Comparison of ENCODE assay signal across 9 cellular contexts in genomic region chr16:234468-235305, GRCh38. TPM values are rescaled to one million over a fixed set of nuclear protein-coding genes. Genes with fewer than 3 reads are reported as not detected.
A peak's percentile ranks its signal among the peaks of the same experiment; 100 is the strongest.
DNase-seq lines count a peak whose midpoint lies in the region; ATAC-seq, FAIRE-seq and TF ChIP-seq lines count a peak whose summit lies in the region.
"Had no signal": no experiment of that assay in that cellular context is flagged by ENCODE, and none has a peak within 500 bp of the region (broad histone marks: within the 10 kb centered on the region; RNA-seq: fewer than 3 reads in every experiment).

Gene FAM234A, plus strand, starts transcription at chr16:234821. Its CDS starts 19,593 bp downstream, at chr16:254414.

- peak; percentile 20 to 87 (median 84) for TF ChIP-seq POLR2A in spleen (IDR thresholded peaks at IDR 0.05)

- WGBS in spleen, 5 donors, result 0 to 1% (median 1%) methylated on average over 45 to 85 of the region's 85 CpGs

- H3K9me3 Mint-ChIP-seq in WTC11 (no peaks in the 10 kb centered on the region), immature natural killer cell (no peaks in the 10 kb centered on the region)

- H3K36me3 Mint-ChIP-seq in WTC11 (peaks cover 6% of the 10 kb centered on the region), immature natural killer cell (peaks cover 0 to 1% (median 0%) of the 10 kb centered on the region in 3 donors)

- POLR2A ChIA-PET in WTC11 (lab: Charles Lee), result interaction anchor here (0.6 to 1.6 kb wide), 7 partner anchors 28 to 332 kb away, joined by 3 to 6 read pairs (median 4); partner anchors contain the start of genes NHLRC4, POLR3K and SNRNP25

- H3K4me1 Mint-ChIP-seq in WTC11 (peaks cover 5% of the 10 kb centered on the region; the same call in 1 of the 2 replicates), immature natural killer cell (peaks cover 18 to 19% of the 10 kb centered on the region in 2 donors)

- H3K4me3 ChIP-seq in AG10803 (ENCODE audit: low read length) (peak within 1 kb of the TSS; percentile 95), bronchial epithelial cell (ENCODE audit: low read depth, low read length) (peak within 1 kb of the TSS; percentile 86), spleen (peak within 1 kb of the TSS; percentile 64 to 86 (median 73))

- H3K27ac ChIP-seq in spleen, result peak within 1 kb of the TSS; percentile 94 to 99 (median 97)

- H3K4me3 Mint-ChIP-seq in WTC11 (peak within 1 kb of the TSS; percentile 99), immature natural killer cell (peak within 1 kb of the TSS; percentile 91 to 94 (median 91))

- H3K27me3 ChIP-seq in bronchial epithelial cell (ENCODE audit: control insufficient read depth, insufficient read depth, low read length) (no peaks in the 10 kb centered on the region), spleen (replicated peaks in 1 of 7) (no peaks in the 10 kb centered on the region)

- DNase-seq in AG10803 (ENCODE audit: low read depth), result peak; percentile 86
- DNase-seq in NCI-H226, result peak; percentile 88
- DNase-seq in WTC11 (ENCODE audit: low spot score), result peak; percentile 95
- peak; percentile 74 for DNase-seq in bronchial epithelial cell (ENCODE audit: low read depth)
- DNase-seq in immature natural killer cell, result peak; percentile 95 to 97 (median 95)
- DNase-seq in spleen, result peak; percentile 98

- intact Hi-C loops in spleen (cut with DNase I; ENCODE audit: low total_unique reads), result loop anchor here (10.0 kb wide), 1 partner anchor 120 kb away; the partner anchor contains the start of gene AXIN1

- peak; percentile 91 for ATAC-seq in GM19023 (IDR thresholded peaks at IDR 0.05; ENCODE audit: unreplicated experiment)
- ATAC-seq in HG03280 (IDR thresholded peaks at IDR 0.05; ENCODE audit: unreplicated experiment), result peak; percentile 84
- peak; percentile 73 for ATAC-seq in WTC11

- no peak for FAIRE-seq in bronchial epithelial cell (lab: Jason Lieb, UNC)
- FAIRE-seq: colon had no signal

- H3K27ac Mint-ChIP-seq in WTC11, result peak within 1 kb of the TSS; percentile 99
- peak within 1 kb of the TSS; percentile 98 to 100 (median 99) for H3K27ac Mint-ChIP-seq in immature natural killer cell

- CTCF ChIA-PET in WTC11 (lab: Charles Lee), result interaction anchor here (0.5 to 2.1 kb wide), 15 partner anchors 10 to 257 kb away, joined by 3 to 11 read pairs (median 3); no protein-coding TSS in a partner anchor

- H3K36me3 ChIP-seq in bronchial epithelial cell (ENCODE audit: control insufficient read depth, insufficient read depth, low read length) (no peaks in the 10 kb centered on the region), spleen (peaks cover 0 to 4% (median 0%) of the 10 kb centered on the region in 6 donors)

- H3K4me1 ChIP-seq in spleen, result peaks cover 0 to 34% (median 17%) of the 10 kb centered on the region in 6 donors

- H3K9me3 ChIP-seq in spleen, result no peaks in the 10 kb centered on the region

- H3K27me3 Mint-ChIP-seq in WTC11 (ENCODE audit: low read depth) (0 out of 2 replicates have a peak, but pooled peaks cover 3% of the 10 kb centered on the region), immature natural killer cell (ENCODE audit: low read depth in 3 of 3) (peaks cover 4 to 21% (median 15%) of the 10 kb centered on the region in 3 donors)

- TF ChIP-seq CTCF in AG10803 (conservative IDR thresholded peaks at IDR 0.05; ENCODE audit: low read length) (peak; percentile 45), WTC11 (IDR thresholded peaks at IDR 0.05) (no peak), bronchial epithelial cell (IDR thresholded peaks at IDR 0.05; ENCODE audit: insufficient read depth, low read length, severe bottlenecking) (peak; percentile 63), spleen (IDR thresholded peaks at IDR 0.05 in 8 of 11, conservative IDR thresholded peaks at IDR 0.05 in 3 of 11) (peak in 10 of 11 experiments; percentile 24 to 77 (median 50))

TF ChIP-seq in WTC11, 78 proteins besides CTCF, POLR2A, EP300 and RAD21 (continues in another document):
- TF ChIP-seq, protein P1, sequence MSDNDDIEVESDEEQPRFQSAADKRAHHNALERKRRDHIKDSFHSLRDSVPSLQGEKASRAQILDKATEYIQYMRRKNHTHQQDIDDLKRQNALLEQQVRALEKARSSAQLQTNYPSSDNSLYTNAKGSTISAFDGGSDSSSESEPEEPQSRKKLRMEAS (CRISPR knock-in tag; IDR thresholded peaks at IDR 0.05), result peak; percentile 87
- TF ChIP-seq ESRRA (CRISPR knock-in tag; IDR thresholded peaks at IDR 0.05; ENCODE audit: borderline replicate concordance) (0 out of 2 replicates have a peak, but pooled peaks have one; percentile 41), ZNF121 (CRISPR knock-in tag; IDR thresholded peaks at IDR 0.05) (no peak), TEAD1 (CRISPR knock-in tag; IDR thresholded peaks at IDR 0.05) (peak; percentile 78; the same call in 1 of the 2 replicates), ARID4B (CRISPR knock-in tag; IDR thresholded peaks at IDR 0.05; ENCODE audit: borderline replicate concordance) (0 out of 2 replicates have a peak, but pooled peaks have one; percentile 20), CBFB (CRISPR knock-in tag; IDR thresholded peaks at IDR 0.05; ENCODE audit: low read depth) (0 out of 2 replicates have a peak, but pooled peaks have one; percentile 6), ZNF416 (CRISPR knock-in tag; IDR thresholded peaks at IDR 0.05) (no peak), RELA (CRISPR knock-in tag; IDR thresholded peaks at IDR 0.05; ENCODE audit: borderline replicate concordance) (0 out of 2 replicates have a peak, but pooled peaks have one; percentile 39)
- TF ChIP-seq, protein P2, sequence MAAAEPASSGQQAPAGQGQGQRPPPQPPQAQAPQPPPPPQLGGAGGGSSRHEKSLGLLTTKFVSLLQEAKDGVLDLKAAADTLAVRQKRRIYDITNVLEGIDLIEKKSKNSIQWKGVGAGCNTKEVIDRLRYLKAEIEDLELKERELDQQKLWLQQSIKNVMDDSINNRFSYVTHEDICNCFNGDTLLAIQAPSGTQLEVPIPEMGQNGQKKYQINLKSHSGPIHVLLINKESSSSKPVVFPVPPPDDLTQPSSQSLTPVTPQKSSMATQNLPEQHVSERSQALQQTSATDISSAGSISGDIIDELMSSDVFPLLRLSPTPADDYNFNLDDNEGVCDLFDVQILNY (CRISPR knock-in tag; IDR thresholded peaks at IDR 0.05), result peak; percentile 78
- TF ChIP-seq, protein P3, sequence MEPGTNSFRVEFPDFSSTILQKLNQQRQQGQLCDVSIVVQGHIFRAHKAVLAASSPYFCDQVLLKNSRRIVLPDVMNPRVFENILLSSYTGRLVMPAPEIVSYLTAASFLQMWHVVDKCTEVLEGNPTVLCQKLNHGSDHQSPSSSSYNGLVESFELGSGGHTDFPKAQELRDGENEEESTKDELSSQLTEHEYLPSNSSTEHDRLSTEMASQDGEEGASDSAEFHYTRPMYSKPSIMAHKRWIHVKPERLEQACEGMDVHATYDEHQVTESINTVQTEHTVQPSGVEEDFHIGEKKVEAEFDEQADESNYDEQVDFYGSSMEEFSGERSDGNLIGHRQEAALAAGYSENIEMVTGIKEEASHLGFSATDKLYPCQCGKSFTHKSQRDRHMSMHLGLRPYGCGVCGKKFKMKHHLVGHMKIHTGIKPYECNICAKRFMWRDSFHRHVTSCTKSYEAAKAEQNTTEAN (CRISPR knock-in tag; IDR thresholded peaks at IDR 0.05), result 0 out of 2 replicates have a peak, but pooled peaks have one; percentile 35
- TF ChIP-seq, protein P4, sequence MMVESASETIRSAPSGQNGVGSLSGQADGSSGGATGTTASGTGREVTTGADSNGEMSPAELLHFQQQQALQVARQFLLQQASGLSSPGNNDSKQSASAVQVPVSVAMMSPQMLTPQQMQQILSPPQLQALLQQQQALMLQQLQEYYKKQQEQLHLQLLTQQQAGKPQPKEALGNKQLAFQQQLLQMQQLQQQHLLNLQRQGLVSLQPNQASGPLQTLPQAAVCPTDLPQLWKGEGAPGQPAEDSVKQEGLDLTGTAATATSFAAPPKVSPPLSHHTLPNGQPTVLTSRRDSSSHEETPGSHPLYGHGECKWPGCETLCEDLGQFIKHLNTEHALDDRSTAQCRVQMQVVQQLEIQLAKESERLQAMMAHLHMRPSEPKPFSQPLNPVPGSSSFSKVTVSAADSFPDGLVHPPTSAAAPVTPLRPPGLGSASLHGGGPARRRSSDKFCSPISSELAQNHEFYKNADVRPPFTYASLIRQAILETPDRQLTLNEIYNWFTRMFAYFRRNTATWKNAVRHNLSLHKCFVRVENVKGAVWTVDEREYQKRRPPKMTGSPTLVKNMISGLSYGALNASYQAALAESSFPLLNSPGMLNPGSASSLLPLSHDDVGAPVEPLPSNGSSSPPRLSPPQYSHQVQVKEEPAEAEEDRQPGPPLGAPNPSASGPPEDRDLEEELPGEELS (CRISPR knock-in tag; IDR thresholded peaks at IDR 0.05), result 0 out of 2 replicates have a peak, but pooled peaks have one; percentile 35

RNA-seq across cellular contexts. Expression of gene FAM234A, which starts in this region (rescaled TPM):
- total RNA-seq in WTC11 (2021) (115 to 140 TPM (median 137 TPM) in 3 replicates), bronchial epithelial cell (11.3 and 39.3 TPM in 2 replicates), spleen (10 to 100 TPM; 32.2 to 63.1 (median 42.5) TPM)
- polyA plus RNA-seq in immature natural killer cell (10 to 100 TPM; 19.3 to 56.6 (median 24.4) TPM), spleen (10 to 100 TPM; 13.0 to 25.9 (median 13.1) TPM)

Comparison
In these comparisons a context has a peak if more than half of its experiments do, and no peak if none do; other contexts are left out.
1. Peak in every context shown above with its lines: DNase-seq, ATAC-seq, H3K4me3 ChIP-seq and H3K27ac ChIP-seq.